ENCODE assay signal across 1 cellular context in genomic region chr5:72453260-72453775, GRCh38.
TF ChIP-seq lines count a peak whose summit lies in the region.

No MANE protein-coding gene starts in this region.

TF ChIP-seq in HCT116, 20 proteins besides CTCF, POLR2A, EP300 and RAD21 (continued from another document):
- TF ChIP-seq ATF3 (IDR thresholded peaks at IDR 0.05) (no peak), SP1 (IDR thresholded peaks at IDR 0.05; ENCODE audit: low read depth) (no peak), SIN3A (IDR thresholded peaks at IDR 0.05; ENCODE audit: low read depth) (no peak), MAX (IDR thresholded peaks at IDR 0.05) (no peak), TCF7L2 (IDR thresholded peaks at IDR 0.05; ENCODE audit: borderline replicate concordance, extremely low read depth, insufficient read depth, insufficient read length) (no peak), YY1 (IDR thresholded peaks at IDR 0.05; ENCODE audit: extremely low read depth, insufficient replicate concordance, low read depth, low read length) (no peak), EGR1 (IDR thresholded peaks at IDR 0.05; ENCODE audit: low read depth) (no peak), CBX3 (IDR thresholded peaks at IDR 0.05; ENCODE audit: low read depth) (no peak), REST (IDR thresholded peaks at IDR 0.05; ENCODE audit: low read depth) (no peak), POLR2AphosphoS5 (IDR thresholded peaks at IDR 0.05; ENCODE audit: low read depth, low read length) (no peak)
